In genomic region chr2:47664817-47665216, GRCh38 we compare ENCODE assay signal across 13 cellular contexts.
A peak's percentile ranks its signal among the peaks of the same experiment; 100 is the strongest.
DNase-seq lines count a peak whose midpoint lies in the region; ATAC-seq and TF ChIP-seq lines count a peak whose summit lies in the region.
"Had no signal": no experiment of that assay in that cellular context is flagged by ENCODE, and none has a peak within 500 bp of the region (broad histone marks: within the 10 kb centered on the region; RNA-seq: fewer than 3 reads in every experiment).

No MANE protein-coding gene starts in this region.

- no peaks in the 10 kb centered on the region for H3F3A ChIP-seq in OCI-LY1 (ENCODE audit: insufficient read depth, low read length)

- DNase-seq in ACHN (peak; percentile 39), GM12865 (ENCODE audit: low read depth) (peak; percentile 35), epithelial cell of esophagus (ENCODE audit: low read depth) (peak; percentile 47), posterior vena cava (ENCODE audit: low spot score) (no peak), inferior parietal cortex (ENCODE audit: extremely low spot score) (no peak), sigmoid colon (no peak)
- DNase-seq: activated T-cell treated with anti-CD3 and anti-CD28 coated beads, Interleukin-2, amount 50 U/mL, for 48 hours; MV-4-11; naive thymus-derived CD8-positive, alpha-beta T cell had no signal

- H3K4me2 ChIP-seq in OCI-LY1 (ENCODE audit: low read length): no peak overlapping the region

- no peaks in the 10 kb centered on the region for H3K79me2 ChIP-seq in OCI-LY1 (ENCODE audit: insufficient read depth, low read length)

- H3K4me1 ChIP-seq in OCI-LY1 (ENCODE audit: insufficient read depth, low read length, severe bottlenecking) (peaks cover 56% of the 10 kb centered on the region), sigmoid colon (no peaks in the 10 kb centered on the region)
- H3K4me1 ChIP-seq: vagina had no signal

- WGBS in sigmoid colon, 2 donors: 57 to 73% methylated on average over 7 of the region's 7 CpGs

- H3K9me2 ChIP-seq in OCI-LY1 (ENCODE audit: low read depth, low read length): no peaks in the 10 kb centered on the region

- no peaks in the 10 kb centered on the region for H4K20me1 ChIP-seq in OCI-LY1 (ENCODE audit: insufficient read depth, low read length)

- H3K9me3 ChIP-seq in OCI-LY1 (ENCODE audit: low read length) (no peaks in the 10 kb centered on the region), sigmoid colon (no peaks in the 10 kb centered on the region)
- H3K9me3 ChIP-seq: vagina had no signal

- H3K27ac ChIP-seq in OCI-LY1 (ENCODE audit: low read depth, low read length, poor library complexity, severe bottlenecking): peak overlapping the region; percentile 99
- no peak overlapping the region for H3K27ac ChIP-seq in sigmoid colon
- H3K27ac ChIP-seq: skin epidermis, vagina had no signal

- TF ChIP-seq POLR2A in sigmoid colon (IDR thresholded peaks at IDR 0.05): no peak

- no peak for ATAC-seq in GM19467 (IDR thresholded peaks at IDR 0.05; ENCODE audit: unreplicated experiment)
- ATAC-seq: naive thymus-derived CD8-positive, alpha-beta T cell had no signal

- H2AFZ ChIP-seq in OCI-LY1 (ENCODE audit: low read length): no peak overlapping the region

- H3K36me3 ChIP-seq in OCI-LY1 (ENCODE audit: insufficient read depth, low read length) (peaks cover 5% of the 10 kb centered on the region; the same call in 1 of the 2 replicates), sigmoid colon (no peaks in the 10 kb centered on the region)
- H3K36me3 ChIP-seq: vagina had no signal

- H3K27me3 ChIP-seq in OCI-LY1 (ENCODE audit: insufficient read depth, low read length): no peaks in the 10 kb centered on the region
- H3K27me3 ChIP-seq in sigmoid colon: no peaks in the 10 kb centered on the region
- H3K27me3 ChIP-seq: vagina had no signal

- intact Hi-C loops in posterior vena cava (cut with DNase I) (no loop called here), sigmoid colon (cut with DNase I) (no loop called here)

- TF ChIP-seq EP300 in sigmoid colon (IDR thresholded peaks at IDR 0.05): no peak

- H3K9ac ChIP-seq in OCI-LY1 (ENCODE audit: low read length): no peak overlapping the region; the same call in 1 of the 2 replicates

- TF ChIP-seq CTCF in GM12865 (IDR thresholded peaks at IDR 0.05; ENCODE audit: insufficient read depth, low read depth, low read length, missing control alignments) (peak; percentile 18), OCI-LY1 (IDR thresholded peaks at IDR 0.05; ENCODE audit: low read length) (peak; percentile 69), epithelial cell of esophagus (IDR thresholded peaks at IDR 0.05; ENCODE audit: insufficient read depth, low read depth, low read length, missing control alignments) (peak; percentile 34), sigmoid colon (IDR thresholded peaks at IDR 0.05) (no peak)

- no peak overlapping the region for H3K4me3 ChIP-seq in GM12865 (ENCODE audit: low read depth, low read length)
- no peak overlapping the region for H3K4me3 ChIP-seq in OCI-LY1 (ENCODE audit: low read depth, low read length, poor library complexity, severe bottlenecking)
- no peak overlapping the region for H3K4me3 ChIP-seq in epithelial cell of esophagus (ENCODE audit: low read length)
- no peak overlapping the region for H3K4me3 ChIP-seq in sigmoid colon
- H3K4me3 ChIP-seq: skin epidermis, vagina had no signal

- in situ Hi-C loops in ACHN (cut with HindIII; ENCODE audit: low pct_ligation_motif_present, low pct_unique_long_range_greater_than_20kb, low sequenced_read_pairs): no loop called here

Comparison
In these comparisons a context has a peak if more than half of its experiments do, and no peak if none do; other contexts are left out.
1. DNase-seq: peak in ACHN (single experiment), GM12865 (single experiment) and epithelial cell of esophagus (single experiment); none in posterior vena cava (single experiment), inferior parietal cortex (single experiment) and sigmoid colon (single experiment).
2. CTCF ChIP-seq: peak in GM12865 (single experiment), OCI-LY1 (single experiment) and epithelial cell of esophagus (single experiment); none in sigmoid colon (0 of 4).